ENCODE assay signal across 1 cellular context in the genomic region with DNA sequence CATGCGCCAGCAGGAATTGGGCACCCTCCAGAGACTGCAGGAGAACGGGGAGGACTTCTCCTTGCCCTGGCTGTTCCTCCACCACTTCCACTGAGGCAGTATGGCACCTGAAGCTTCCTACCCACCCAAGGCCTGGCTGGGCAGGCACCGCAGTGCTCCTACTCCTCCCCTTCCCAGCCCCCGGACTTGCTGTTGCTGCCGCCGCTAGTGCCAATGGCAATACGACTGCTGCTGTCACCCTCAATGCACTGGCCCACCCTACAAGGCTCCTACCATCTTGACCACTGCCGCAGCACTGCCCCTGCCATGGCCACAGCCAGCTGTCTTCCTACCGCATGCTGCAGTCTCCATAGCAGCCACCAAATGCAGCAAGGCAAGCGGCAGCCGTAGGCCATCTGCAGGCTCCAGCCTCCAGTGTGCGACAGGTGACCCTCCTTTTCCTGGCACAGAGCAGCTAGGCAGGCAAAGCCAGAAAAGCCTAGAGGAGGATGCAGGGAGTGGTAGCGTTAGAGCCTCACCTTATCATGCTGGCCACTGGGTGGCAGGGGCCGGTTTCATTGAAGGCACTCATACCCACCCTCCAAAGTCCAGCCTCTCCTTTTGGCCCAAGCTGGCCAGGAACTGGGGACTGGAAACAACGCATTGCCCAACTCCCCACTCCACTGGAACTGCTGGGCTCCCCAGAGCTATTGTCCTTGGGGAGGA.
TF ChIP-seq lines count a peak whose summit lies in the region.

No MANE protein-coding gene starts in this region.

TF ChIP-seq in HCT116, 20 proteins besides CTCF, POLR2A, EP300 and RAD21 (continued from another document):
- TF ChIP-seq, protein P1, sequence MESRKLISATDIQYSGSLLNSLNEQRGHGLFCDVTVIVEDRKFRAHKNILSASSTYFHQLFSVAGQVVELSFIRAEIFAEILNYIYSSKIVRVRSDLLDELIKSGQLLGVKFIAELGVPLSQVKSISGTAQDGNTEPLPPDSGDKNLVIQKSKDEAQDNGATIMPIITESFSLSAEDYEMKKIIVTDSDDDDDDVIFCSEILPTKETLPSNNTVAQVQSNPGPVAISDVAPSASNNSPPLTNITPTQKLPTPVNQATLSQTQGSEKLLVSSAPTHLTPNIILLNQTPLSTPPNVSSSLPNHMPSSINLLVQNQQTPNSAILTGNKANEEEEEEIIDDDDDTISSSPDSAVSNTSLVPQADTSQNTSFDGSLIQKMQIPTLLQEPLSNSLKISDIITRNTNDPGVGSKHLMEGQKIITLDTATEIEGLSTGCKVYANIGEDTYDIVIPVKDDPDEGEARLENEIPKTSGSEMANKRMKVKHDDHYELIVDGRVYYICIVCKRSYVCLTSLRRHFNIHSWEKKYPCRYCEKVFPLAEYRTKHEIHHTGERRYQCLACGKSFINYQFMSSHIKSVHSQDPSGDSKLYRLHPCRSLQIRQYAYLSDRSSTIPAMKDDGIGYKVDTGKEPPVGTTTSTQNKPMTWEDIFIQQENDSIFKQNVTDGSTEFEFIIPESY (IDR thresholded peaks at IDR 0.05; ENCODE audit: extremely low read depth, insufficient replicate concordance, low read length): no peak
- no peak for TF ChIP-seq CEBPB (IDR thresholded peaks at IDR 0.05; ENCODE audit: low read depth)
- TF ChIP-seq, protein P2, sequence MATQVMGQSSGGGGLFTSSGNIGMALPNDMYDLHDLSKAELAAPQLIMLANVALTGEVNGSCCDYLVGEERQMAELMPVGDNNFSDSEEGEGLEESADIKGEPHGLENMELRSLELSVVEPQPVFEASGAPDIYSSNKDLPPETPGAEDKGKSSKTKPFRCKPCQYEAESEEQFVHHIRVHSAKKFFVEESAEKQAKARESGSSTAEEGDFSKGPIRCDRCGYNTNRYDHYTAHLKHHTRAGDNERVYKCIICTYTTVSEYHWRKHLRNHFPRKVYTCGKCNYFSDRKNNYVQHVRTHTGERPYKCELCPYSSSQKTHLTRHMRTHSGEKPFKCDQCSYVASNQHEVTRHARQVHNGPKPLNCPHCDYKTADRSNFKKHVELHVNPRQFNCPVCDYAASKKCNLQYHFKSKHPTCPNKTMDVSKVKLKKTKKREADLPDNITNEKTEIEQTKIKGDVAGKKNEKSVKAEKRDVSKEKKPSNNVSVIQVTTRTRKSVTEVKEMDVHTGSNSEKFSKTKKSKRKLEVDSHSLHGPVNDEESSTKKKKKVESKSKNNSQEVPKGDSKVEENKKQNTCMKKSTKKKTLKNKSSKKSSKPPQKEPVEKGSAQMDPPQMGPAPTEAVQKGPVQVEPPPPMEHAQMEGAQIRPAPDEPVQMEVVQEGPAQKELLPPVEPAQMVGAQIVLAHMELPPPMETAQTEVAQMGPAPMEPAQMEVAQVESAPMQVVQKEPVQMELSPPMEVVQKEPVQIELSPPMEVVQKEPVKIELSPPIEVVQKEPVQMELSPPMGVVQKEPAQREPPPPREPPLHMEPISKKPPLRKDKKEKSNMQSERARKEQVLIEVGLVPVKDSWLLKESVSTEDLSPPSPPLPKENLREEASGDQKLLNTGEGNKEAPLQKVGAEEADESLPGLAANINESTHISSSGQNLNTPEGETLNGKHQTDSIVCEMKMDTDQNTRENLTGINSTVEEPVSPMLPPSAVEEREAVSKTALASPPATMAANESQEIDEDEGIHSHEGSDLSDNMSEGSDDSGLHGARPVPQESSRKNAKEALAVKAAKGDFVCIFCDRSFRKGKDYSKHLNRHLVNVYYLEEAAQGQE (IDR thresholded peaks at IDR 0.05; ENCODE audit: low read depth): no peak
- no peak for TF ChIP-seq EZH2phosphoT487 (IDR thresholded peaks at IDR 0.05; ENCODE audit: borderline replicate concordance)
- no peak for TF ChIP-seq POLR2AphosphoS5 (IDR thresholded peaks at IDR 0.05; ENCODE audit: low read depth, low read length)
- TF ChIP-seq JUND (IDR thresholded peaks at IDR 0.05): no peak
- TF ChIP-seq, protein P3, sequence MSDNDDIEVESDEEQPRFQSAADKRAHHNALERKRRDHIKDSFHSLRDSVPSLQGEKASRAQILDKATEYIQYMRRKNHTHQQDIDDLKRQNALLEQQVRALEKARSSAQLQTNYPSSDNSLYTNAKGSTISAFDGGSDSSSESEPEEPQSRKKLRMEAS (IDR thresholded peaks at IDR 0.05): no peak
- TF ChIP-seq EZH2 (IDR thresholded peaks at IDR 0.05): no peak
- TF ChIP-seq, protein P4, sequence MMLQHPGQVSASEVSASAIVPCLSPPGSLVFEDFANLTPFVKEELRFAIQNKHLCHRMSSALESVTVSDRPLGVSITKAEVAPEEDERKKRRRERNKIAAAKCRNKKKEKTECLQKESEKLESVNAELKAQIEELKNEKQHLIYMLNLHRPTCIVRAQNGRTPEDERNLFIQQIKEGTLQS (IDR thresholded peaks at IDR 0.05): no peak
- TF ChIP-seq EGR1 (IDR thresholded peaks at IDR 0.05; ENCODE audit: low read depth): no peak
- no peak for TF ChIP-seq YY1 (IDR thresholded peaks at IDR 0.05; ENCODE audit: extremely low read depth, insufficient replicate concordance, low read depth, low read length)
- TF ChIP-seq CBX3 (IDR thresholded peaks at IDR 0.05; ENCODE audit: low read depth): no peak
- TF ChIP-seq ZNF274 (IDR thresholded peaks at IDR 0.05; ENCODE audit: low read depth, low read length): no peak
- no peak for TF ChIP-seq ZFX (IDR thresholded peaks at IDR 0.05)
